30 cellular contexts compared by ENCODE assay signal in the genomic region with DNA sequence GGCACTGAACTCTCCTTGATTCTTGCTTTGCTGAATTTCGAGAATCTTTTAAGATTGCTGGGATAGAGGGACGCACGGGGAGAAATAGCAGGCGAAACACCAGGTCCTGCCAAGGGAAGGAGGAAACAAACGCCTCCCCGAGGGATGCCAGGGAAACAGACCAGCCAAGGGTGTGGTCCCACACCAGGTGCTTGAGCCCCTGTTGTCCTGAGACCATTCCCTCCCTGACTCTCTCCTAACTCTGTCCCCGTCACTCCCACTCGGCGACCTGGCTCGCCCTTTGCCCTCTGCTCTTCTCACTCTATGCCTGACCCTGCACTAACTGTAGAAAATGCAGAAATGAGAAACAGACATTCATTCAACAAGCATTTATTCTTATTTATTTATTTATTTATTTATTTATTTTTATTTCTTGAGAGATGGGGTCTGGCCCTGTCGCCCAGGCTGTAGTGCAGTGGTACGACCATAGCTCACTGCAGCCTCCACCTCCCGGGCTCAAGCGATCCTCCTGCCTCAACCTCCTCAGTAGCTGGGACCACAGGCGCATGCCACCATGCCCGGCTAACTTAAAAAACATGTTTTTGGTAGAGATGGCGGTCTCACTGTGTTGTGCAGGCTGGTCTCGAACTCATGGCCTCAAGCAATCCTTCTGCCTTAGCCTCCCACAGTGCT. TPM values are rescaled to one million over a fixed set of nuclear protein-coding genes. Genes with fewer than 3 reads are reported as not detected.
"Had no signal": no experiment of that assay in that cellular context is flagged by ENCODE, and none has a peak within 500 bp of the region (broad histone marks: within the 10 kb centered on the region; RNA-seq: fewer than 3 reads in every experiment).

No MANE protein-coding gene starts in this region.

- H3K4me3 ChIP-seq: heart right ventricle, neural progenitor cell, psoas muscle, right atrium auricular region, skin epidermis, thyroid gland, upper lobe of right lung had no signal

- H3K36me3 ChIP-seq: heart right ventricle, neural progenitor cell, right atrium auricular region, thyroid gland, upper lobe of right lung had no signal

- H3K27me3 ChIP-seq: heart right ventricle, neural progenitor cell, right atrium auricular region, thyroid gland, upper lobe of right lung had no signal

- ATAC-seq: activated CD4-positive, CD25-positive, alpha-beta regulatory T cell treated with anti-CD3 and anti-CD28 coated beads, Interleukin-2, amount 50 U/mL, for 24 hours; activated CD8-positive, alpha-beta memory T cell treated with anti-CD3 and anti-CD28 coated beads, Interleukin-2, amount 10 ng/mL, durations not matched to agents 7 days and 5 days; activated CD8-positive, alpha-beta T cell treated with anti-CD3 and anti-CD28 coated beads for 36 hours; activated naive CD8-positive, alpha-beta T cell treated with anti-CD3 and anti-CD28 coated beads, Interleukin-2, amount 50 U/mL, for 24 hours; left cardiac atrium; psoas muscle; upper lobe of right lung had no signal

- H3K27ac ChIP-seq: heart right ventricle, neural progenitor cell, psoas muscle, right atrium auricular region, skin epidermis, thyroid gland, upper lobe of right lung had no signal

- DNase-seq: activated CD4-positive, alpha-beta T cell treated with anti-CD3 and anti-CD28 coated beads, Interleukin-2, amount 10 ng/mL, durations not matched to agents 24 days and 14 days; activated CD8-positive, alpha-beta memory T cell treated with anti-CD3 and anti-CD28 coated beads, Interleukin-2, amount 10 ng/mL, durations not matched to agents 7 days and 5 days; activated CD8-positive, alpha-beta T cell treated with anti-CD3 and anti-CD28 coated beads for 36 hours; activated effector memory CD4-positive, alpha-beta T cell treated with anti-CD3 and anti-CD28 coated beads, Interleukin-2, amount 50 U/mL, for 16 hours; activated naive CD4-positive, alpha-beta T cell treated with anti-CD3 and anti-CD28 coated beads, Interleukin-2, amount 50 U/mL, for 16 hours; activated naive CD8-positive, alpha-beta T cell treated with anti-CD3 and anti-CD28 coated beads, Interleukin-2, amount 50 U/mL, for 24 hours; activated T-cell treated with anti-CD3 and anti-CD28 coated beads for 4 hours; effector CD4-positive, alpha-beta T cell; erythroblast; foreskin fibroblast; heart right ventricle; islet precursor cell; left cardiac atrium; mesendoderm; naive B cell; psoas muscle; stimulated activated CD4-positive, alpha-beta T cell treated with anti-CD3 and anti-CD28 coated beads, Interleukin-1b, Interleukin-23, amount 100 ng/mL, for 48 hours; substantia nigra; T-helper 2 cell; thyroid gland; upper lobe of right lung had no signal

- H3K9me3 ChIP-seq: heart right ventricle, psoas muscle, right atrium auricular region, thyroid gland, upper lobe of right lung had no signal

RNA-seq across cellular contexts. Expression of gene CTAG1B, which starts 16.2 kb away (rescaled TPM):
- total RNA-seq: activated CD4-positive, alpha-beta T cell treated with anti-CD3 and anti-CD28 coated beads, Interleukin-2, amount 10 ng/mL, durations not matched to agents 24 days and 14 days; activated CD8-positive, alpha-beta memory T cell treated with anti-CD3 and anti-CD28 coated beads, Interleukin-2, amount 10 ng/mL, durations not matched to agents 7 days and 5 days; activated CD8-positive, alpha-beta T cell treated with anti-CD3 and anti-CD28 coated beads for 36 hours; cerebellum; fibroblast of lung; heart right ventricle; left cardiac atrium; lower leg skin; mucosa of gallbladder; omental fat pad; psoas muscle; right atrium auricular region; thyroid gland; upper lobe of right lung had no signal

RNA-seq across cellular contexts. Expression of gene CTAG1A, which starts 18.0 kb away (rescaled TPM):
- total RNA-seq: activated CD4-positive, alpha-beta T cell treated with anti-CD3 and anti-CD28 coated beads, Interleukin-2, amount 10 ng/mL, durations not matched to agents 24 days and 14 days; activated CD8-positive, alpha-beta memory T cell treated with anti-CD3 and anti-CD28 coated beads, Interleukin-2, amount 10 ng/mL, durations not matched to agents 7 days and 5 days; activated CD8-positive, alpha-beta T cell treated with anti-CD3 and anti-CD28 coated beads for 36 hours; cerebellum; fibroblast of lung; heart right ventricle; left cardiac atrium; lower leg skin; mucosa of gallbladder; omental fat pad; psoas muscle; right atrium auricular region; thyroid gland; upper lobe of right lung had no signal

RNA-seq across cellular contexts. Expression of gene CTAG2, which starts 50.5 kb away (rescaled TPM):
- total RNA-seq: activated CD4-positive, alpha-beta T cell treated with anti-CD3 and anti-CD28 coated beads, Interleukin-2, amount 10 ng/mL, durations not matched to agents 24 days and 14 days; activated CD8-positive, alpha-beta T cell treated with anti-CD3 and anti-CD28 coated beads for 36 hours; cerebellum; fibroblast of lung; heart right ventricle; left cardiac atrium; lower leg skin; mucosa of gallbladder; omental fat pad; right atrium auricular region; thyroid gland; upper lobe of right lung had no signal
